8 cellular contexts compared by ENCODE assay signal in the genomic region with DNA sequence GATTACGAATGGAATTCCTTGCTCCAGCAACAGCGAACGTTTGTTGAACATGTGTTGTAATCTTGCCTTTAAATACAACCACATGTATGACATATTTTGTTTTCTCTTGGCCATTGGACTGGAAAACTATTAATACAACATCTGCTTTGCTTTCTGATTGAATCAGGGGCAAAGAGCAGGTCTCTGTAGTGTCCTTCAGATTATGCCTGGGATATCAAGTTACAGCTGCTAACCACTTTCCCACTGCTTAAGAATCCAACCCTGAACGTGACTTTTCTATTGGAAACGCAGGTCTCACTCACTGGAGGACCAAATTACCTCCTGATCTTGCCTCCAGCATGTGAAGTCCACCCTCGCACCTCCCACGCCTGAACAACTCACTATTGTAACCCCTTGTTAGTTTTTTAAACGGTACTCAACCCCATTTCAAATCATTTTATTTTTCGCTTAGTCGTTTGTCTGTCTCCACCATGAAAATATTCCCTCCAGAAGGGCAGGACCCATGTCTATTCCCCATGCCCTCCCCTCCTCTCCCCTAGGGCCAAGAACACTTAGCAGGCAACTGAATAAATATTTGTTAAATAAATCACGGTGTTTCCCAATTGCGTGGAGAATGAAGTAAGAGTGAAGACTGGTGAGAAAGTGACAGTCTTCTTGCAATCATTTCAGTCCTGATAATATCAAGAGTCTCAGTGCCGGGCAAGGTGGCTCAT. TPM values are rescaled to one million over a fixed set of nuclear protein-coding genes. Genes with fewer than 3 reads are reported as not detected.
A peak's percentile ranks its signal among the peaks of the same experiment; 100 is the strongest.
DNase-seq lines count a peak whose midpoint lies in the region; ATAC-seq and TF ChIP-seq lines count a peak whose summit lies in the region.

No MANE protein-coding gene starts in this region.

- H3K27ac Mint-ChIP-seq in activated CD8-positive, alpha-beta memory T cell treated with anti-CD3 and anti-CD28 coated beads, Interleukin-2, amount 10 ng/mL, durations not matched to agents 7 days and 5 days = no peak overlapping the region
- no peak overlapping the region for H3K27ac Mint-ChIP-seq in immature natural killer cell
- no peak overlapping the region for H3K27ac Mint-ChIP-seq in activated naive CD4-positive, alpha-beta T cell treated with anti-CD3 and anti-CD28 coated beads, Interleukin-2, amount 50 U/mL, for 72 hours

- H3K27me3 ChIP-seq in PC-9 (ENCODE audit: insufficient read depth, low read depth) = no peaks in the 10 kb centered on the region

- DNase-seq in H4 (ENCODE audit: low spot score) (peak; percentile 67), PC-9 (peak; percentile 17 to 95), fibroblast of pulmonary artery (ENCODE audit: low read depth) (peak; percentile 58), sciatic nerve (ENCODE audit: low spot score) (no peak), immature natural killer cell (no peak)
- no peak for DNase-seq in activated CD8-positive, alpha-beta memory T cell treated with anti-CD3 and anti-CD28 coated beads, Interleukin-2, amount 10 ng/mL, durations not matched to agents 7 days and 5 days
- DNase-seq in activated naive CD4-positive, alpha-beta T cell treated with anti-CD3 and anti-CD28 coated beads, Interleukin-2, amount 50 U/mL, for 72 hours (ENCODE audit: low spot score in 2 of 2) = no peak

- H3K27me3 Mint-ChIP-seq in activated CD8-positive, alpha-beta memory T cell treated with anti-CD3 and anti-CD28 coated beads, Interleukin-2, amount 10 ng/mL, durations not matched to agents 7 days and 5 days = peaks cover 26% of the 10 kb centered on the region
- peaks cover 0 to 2% (median 1%) of the 10 kb centered on the region in 3 donors for H3K27me3 Mint-ChIP-seq in immature natural killer cell (ENCODE audit: low read depth in 3 of 3)

- no peaks in the 10 kb centered on the region for H3K9me3 Mint-ChIP-seq in activated CD8-positive, alpha-beta memory T cell treated with anti-CD3 and anti-CD28 coated beads, Interleukin-2, amount 10 ng/mL, durations not matched to agents 7 days and 5 days (ENCODE audit: low read depth)
- H3K9me3 Mint-ChIP-seq in immature natural killer cell = no peaks in the 10 kb centered on the region
- H3K9me3 Mint-ChIP-seq in activated naive CD4-positive, alpha-beta T cell treated with anti-CD3 and anti-CD28 coated beads, Interleukin-2, amount 50 U/mL, for 72 hours = no peaks in the 10 kb centered on the region

- peak overlapping the region; percentile 30; the same call in 1 of the 2 replicates for H3K4me3 ChIP-seq in PC-9
- H3K4me3 ChIP-seq in fibroblast of pulmonary artery (replicated peaks; ENCODE audit: low read depth, low read length) = no peak overlapping the region

- TF ChIP-seq CTCF in PC-9 (conservative IDR thresholded peaks at IDR 0.05) = no peak
- no peak for TF ChIP-seq CTCF in fibroblast of pulmonary artery (IDR thresholded peaks at IDR 0.05; ENCODE audit: low read length, missing control alignments)

- H3K4me3 Mint-ChIP-seq in activated CD8-positive, alpha-beta memory T cell treated with anti-CD3 and anti-CD28 coated beads, Interleukin-2, amount 10 ng/mL, durations not matched to agents 7 days and 5 days = no peak overlapping the region
- no peak overlapping the region for H3K4me3 Mint-ChIP-seq in immature natural killer cell

- H3K4me1 Mint-ChIP-seq in activated CD8-positive, alpha-beta memory T cell treated with anti-CD3 and anti-CD28 coated beads, Interleukin-2, amount 10 ng/mL, durations not matched to agents 7 days and 5 days = no peaks in the 10 kb centered on the region
- H3K4me1 Mint-ChIP-seq in immature natural killer cell = no peaks in the 10 kb centered on the region

- CTCF ChIA-PET in PC-9 (lab: Charles Lee) = interaction anchor here (0.6 kb wide), 1 partner anchor 22 kb away, joined by 3 read pairs; no protein-coding TSS in a partner anchor
- CTCF ChIA-PET in activated CD8-positive, alpha-beta memory T cell treated with anti-CD3 and anti-CD28 coated beads, Interleukin-2, amount 10 ng/mL, durations not matched to agents 7 days and 5 days (lab: Charles Lee) = no interaction called here

- peak; percentile 95 for ATAC-seq in sciatic nerve
- no peak for ATAC-seq in activated CD8-positive, alpha-beta memory T cell treated with anti-CD3 and anti-CD28 coated beads, Interleukin-2, amount 10 ng/mL, durations not matched to agents 7 days and 5 days
- ATAC-seq in activated naive CD4-positive, alpha-beta T cell treated with anti-CD3 and anti-CD28 coated beads, Interleukin-2, amount 50 U/mL, for 72 hours = no peak
- no peak for ATAC-seq in HG02981 (IDR thresholded peaks at IDR 0.05; ENCODE audit: unreplicated experiment)

- peaks cover 49% of the 10 kb centered on the region for H3F3A ChIP-seq in PC-9 (ENCODE audit: insufficient read depth, low read depth)

- peaks cover 45% of the 10 kb centered on the region for H3K4me1 ChIP-seq in PC-9 (replicated peaks; ENCODE audit: insufficient read depth)

- intact Hi-C loops in PC-9 (cut with micrococcal nuclease; ENCODE audit: unreplicated experiment) (no loop called here), sciatic nerve (cut with DNase I) (no loop called here)

- POLR2A ChIA-PET in PC-9 (lab: Charles Lee; ENCODE audit: unreplicated experiment) = interaction anchor here (1.0 kb wide), 1 partner anchor 11 kb away, joined by 8 read pairs; no protein-coding TSS in a partner anchor

- H4K20me1 ChIP-seq in PC-9 (ENCODE audit: insufficient read depth) = no peaks in the 10 kb centered on the region

- no TSS peak for BruUV-seq in PC-9 (replicated peaks; lab: Mats Ljungman, UMichigan)

- no peaks in the 10 kb centered on the region for H3K36me3 ChIP-seq in PC-9 (ENCODE audit: low read depth)

- H3K79me2 ChIP-seq in PC-9 (ENCODE audit: low read depth) = no peaks in the 10 kb centered on the region

- H2AFZ ChIP-seq in PC-9 = no peak overlapping the region

- H3K27ac ChIP-seq in PC-9 = peak overlapping the region; percentile 85

- no peaks in the 10 kb centered on the region for H3K9me2 ChIP-seq in PC-9 (ENCODE audit: insufficient read depth)

- H3K4me2 ChIP-seq in PC-9 = peak overlapping the region; percentile 77

- no peaks in the 10 kb centered on the region for H3K36me3 Mint-ChIP-seq in activated CD8-positive, alpha-beta memory T cell treated with anti-CD3 and anti-CD28 coated beads, Interleukin-2, amount 10 ng/mL, durations not matched to agents 7 days and 5 days
- H3K36me3 Mint-ChIP-seq in immature natural killer cell = no peaks in the 10 kb centered on the region
- no peaks in the 10 kb centered on the region for H3K36me3 Mint-ChIP-seq in activated naive CD4-positive, alpha-beta T cell treated with anti-CD3 and anti-CD28 coated beads, Interleukin-2, amount 50 U/mL, for 72 hours

- no peaks in the 10 kb centered on the region for H3K9me3 ChIP-seq in PC-9 (ENCODE audit: insufficient read depth, low read depth)

RNA-seq across cellular contexts. Expression of a gene that starts 57.4 kb away (rescaled TPM):
- 5.1 and 6.5 TPM in 2 replicates for total RNA-seq in H4 (2014; rRNA removed; shearing (Covaris generic))
- total RNA-seq in PC-9 (2021) = 47.3 and 71.5 TPM in 2 replicates
- total RNA-seq in sciatic nerve = 72.0 TPM
- 10 to 100 TPM; 12.1 to 13.3 TPM for total RNA-seq in activated CD8-positive, alpha-beta memory T cell treated with anti-CD3 and anti-CD28 coated beads, Interleukin-2, amount 10 ng/mL, durations not matched to agents 7 days and 5 days
- polyA plus RNA-seq in immature natural killer cell = 1 to 10 TPM; 2.1 to 3.6 (median 3.6) TPM
- 10 to 100 TPM; 14.6 to 18.6 TPM for total RNA-seq in activated naive CD4-positive, alpha-beta T cell treated with anti-CD3 and anti-CD28 coated beads, Interleukin-2, amount 50 U/mL, for 72 hours

Comparison
In these comparisons a context has a peak if more than half of its experiments do, and no peak if none do; other contexts are left out.
1. DNase-seq: peak in H4 (single experiment), PC-9 (2 of 2) and fibroblast of pulmonary artery (single experiment); none in sciatic nerve (single experiment), activated CD8-positive, alpha-beta memory T cell treated with anti-CD3 and anti-CD28 coated beads, Interleukin-2, amount 10 ng/mL, durations not matched to agents 7 days and 5 days (single experiment), immature natural killer cell (0 of 3) and activated naive CD4-positive, alpha-beta T cell treated with anti-CD3 and anti-CD28 coated beads, Interleukin-2, amount 50 U/mL, for 72 hours (0 of 2).